In genomic region chr20:64099880-64100565, GRCh38 we compare ENCODE assay signal across 1 cellular context.
TF ChIP-seq lines count a peak whose summit lies in the region.

No MANE protein-coding gene starts in this region.

TF ChIP-seq in K562, 482 proteins besides CTCF, POLR2A, EP300 and RAD21:
- no peak for TF ChIP-seq FOS (IDR thresholded peaks at IDR 0.05; ENCODE audit: extremely low read depth, insufficient read length)
- 0 out of 2 replicates have a peak, but pooled peaks have one; percentile 50 for TF ChIP-seq ZNF740 (CRISPR knock-in tag; IDR thresholded peaks at IDR 0.05)
- no peak for TF ChIP-seq ZNF740 (tag; IDR thresholded peaks at IDR 0.05)
